In genomic region chr6:157721431-157722229, GRCh38 we compare ENCODE assay signal across 18 cellular contexts.
"Had no signal": no experiment of that assay in that cellular context is flagged by ENCODE, and none has a peak within 500 bp of the region (broad histone marks: within the 10 kb centered on the region; RNA-seq: fewer than 3 reads in every experiment).

No MANE protein-coding gene starts in this region.

- H3K36me3 ChIP-seq: left ventricle myocardium inferior, pancreas, tibial nerve, vagina had no signal

- H3K27ac Mint-ChIP-seq: activated B cell treated with CpG ODN at 0.5 μM for 24 hours; activated CD4-positive, alpha-beta memory T cell treated with anti-CD3 and anti-CD28 coated beads, Interleukin-2, amount 10 ng/mL, durations not matched to agents 7 days and 5 days; activated CD8-positive, alpha-beta memory T cell treated with anti-CD3 and anti-CD28 coated beads, Interleukin-2, amount 10 ng/mL, durations not matched to agents 7 days and 5 days; activated naive CD4-positive, alpha-beta T cell treated with anti-CD3 and anti-CD28 coated beads, Interleukin-2, amount 10 ng/mL, durations not matched to agents 7 days and 5 days; activated naive CD8-positive, alpha-beta T cell treated with anti-CD3 and anti-CD28 coated beads, Interleukin-2, amount 50 U/mL, for 24 hours; T-cell had no signal

- H3K9me3 ChIP-seq: pancreas, vagina had no signal

- H3K27me3 ChIP-seq: pancreas, tibial nerve, vagina had no signal

- H3K4me3 ChIP-seq: left ventricle myocardium inferior, pancreas, tibial nerve, vagina had no signal

- ATAC-seq: activated CD8-positive, alpha-beta memory T cell treated with anti-CD3 and anti-CD28 coated beads, Interleukin-2, amount 10 ng/mL, durations not matched to agents 7 days and 5 days; activated naive CD8-positive, alpha-beta T cell treated with anti-CD3 and anti-CD28 coated beads, Interleukin-2, amount 50 U/mL, for 24 hours; pancreas; stimulated activated naive CD8-positive, alpha-beta T cell treated with anti-CD3 and anti-CD28 coated beads, Interleukin-15, Interleukin-2, amounts not matched to agents 100 U/mL and 50 U/mL, for 24 hours; T-cell had no signal

- H3K36me3 Mint-ChIP-seq: activated naive CD4-positive, alpha-beta T cell treated with anti-CD3 and anti-CD28 coated beads, Interleukin-2, amount 10 ng/mL, durations not matched to agents 7 days and 5 days had no signal

- H3K27ac ChIP-seq: left ventricle myocardium inferior, pancreas, tibial nerve, vagina had no signal

- H3K4me1 Mint-ChIP-seq: activated B cell treated with CpG ODN at 0.5 μM for 24 hours; activated CD4-positive, alpha-beta memory T cell treated with anti-CD3 and anti-CD28 coated beads, Interleukin-2, amount 10 ng/mL, durations not matched to agents 7 days and 5 days; activated CD8-positive, alpha-beta memory T cell treated with anti-CD3 and anti-CD28 coated beads, Interleukin-2, amount 10 ng/mL, durations not matched to agents 7 days and 5 days; activated naive CD4-positive, alpha-beta T cell treated with anti-CD3 and anti-CD28 coated beads, Interleukin-2, amount 10 ng/mL, durations not matched to agents 7 days and 5 days; activated naive CD8-positive, alpha-beta T cell treated with anti-CD3 and anti-CD28 coated beads, Interleukin-2, amount 50 U/mL, for 24 hours; T-cell had no signal

- H3K4me3 Mint-ChIP-seq: activated B cell treated with CpG ODN at 0.5 μM for 24 hours; activated CD4-positive, alpha-beta memory T cell treated with anti-CD3 and anti-CD28 coated beads, Interleukin-2, amount 10 ng/mL, durations not matched to agents 7 days and 5 days; activated CD8-positive, alpha-beta memory T cell treated with anti-CD3 and anti-CD28 coated beads, Interleukin-2, amount 10 ng/mL, durations not matched to agents 7 days and 5 days; activated naive CD4-positive, alpha-beta T cell treated with anti-CD3 and anti-CD28 coated beads, Interleukin-2, amount 10 ng/mL, durations not matched to agents 7 days and 5 days; activated naive CD8-positive, alpha-beta T cell treated with anti-CD3 and anti-CD28 coated beads, Interleukin-2, amount 50 U/mL, for 24 hours; brain; T-cell had no signal

- DNase-seq: activated B cell treated with CpG ODN at 0.5 μM for 24 hours; activated CD4-positive, alpha-beta memory T cell treated with anti-CD3 and anti-CD28 coated beads, Interleukin-2, amount 10 ng/mL, durations not matched to agents 7 days and 5 days; activated CD4-positive, alpha-beta T cell treated with anti-CD3 and anti-CD28 coated beads for 4 hours; activated CD8-positive, alpha-beta memory T cell treated with anti-CD3 and anti-CD28 coated beads, Interleukin-2, amount 10 ng/mL, durations not matched to agents 7 days and 5 days; activated naive CD4-positive, alpha-beta T cell treated with anti-CD3 and anti-CD28 coated beads, Interleukin-2, amount 10 ng/mL, durations not matched to agents 7 days and 5 days; activated naive CD8-positive, alpha-beta T cell treated with anti-CD3 and anti-CD28 coated beads, Interleukin-2, amount 50 U/mL, for 24 hours; anterior cingulate cortex; hypothalamus; left ventricle myocardium inferior; mammary epithelial cell; pancreas; stimulated activated CD4-positive, alpha-beta T cell treated with anti-CD3 and anti-CD28 coated beads, Interleukin-12 subunit alpha, Interleukin-12 subunit beta, amount 100 ng/mL, for 4 hours; stimulated activated CD4-positive, alpha-beta T cell treated with anti-CD3 and anti-CD28 coated beads, Interleukin-1b, Interleukin-23, amount 100 ng/mL, for 48 hours; stimulated activated naive CD8-positive, alpha-beta T cell treated with anti-CD3 and anti-CD28 coated beads, Interleukin-15, Interleukin-2, amounts not matched to agents 100 U/mL and 50 U/mL, for 24 hours; T-cell had no signal
